9 cellular contexts compared by ENCODE assay signal in the genomic region with DNA sequence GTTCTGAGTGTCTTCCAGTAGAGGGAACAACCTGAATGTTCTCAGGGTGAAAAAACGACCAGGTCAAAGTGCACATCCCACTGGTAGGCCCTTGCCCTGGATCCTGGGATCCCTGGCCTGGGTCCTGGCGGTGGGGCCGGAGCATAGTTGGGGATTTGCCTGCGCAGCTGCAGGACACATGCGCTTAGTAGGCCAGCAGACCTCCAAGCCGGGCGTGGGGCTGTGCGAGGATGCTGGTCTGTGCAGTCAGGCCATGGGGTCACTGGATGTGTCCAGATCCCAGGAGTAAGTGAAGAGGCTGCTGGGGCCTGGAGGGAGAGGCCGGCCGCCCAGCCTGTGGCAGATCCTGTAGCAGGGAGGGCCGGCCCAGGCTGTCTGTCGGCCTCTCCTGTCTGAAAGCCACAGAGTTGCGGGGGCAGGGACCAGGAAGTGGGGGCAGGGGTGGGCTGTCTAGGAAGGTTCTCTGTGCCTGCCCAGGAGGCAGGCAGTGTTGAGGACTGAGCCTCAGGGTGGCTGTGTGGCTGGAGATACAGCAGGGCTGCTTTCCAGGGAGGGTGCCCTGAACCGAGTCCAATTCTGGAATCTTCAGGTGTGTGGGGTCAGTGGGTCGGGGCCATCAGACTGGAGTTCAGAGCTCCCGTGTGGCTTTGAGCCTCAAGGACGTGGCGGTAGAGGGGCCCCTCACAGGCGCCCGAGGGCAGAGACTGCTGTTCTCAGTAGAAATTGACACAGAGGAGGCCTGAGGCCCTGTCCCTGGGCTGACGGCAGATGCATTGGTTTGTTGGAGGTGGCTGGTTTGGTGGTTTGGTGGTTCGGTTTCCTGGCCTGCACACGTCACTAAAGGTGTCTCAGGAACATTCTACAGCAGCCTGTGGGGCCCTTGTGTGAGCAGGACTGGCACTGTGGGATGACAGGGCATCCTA. TPM values are rescaled to one million over a fixed set of nuclear protein-coding genes. Genes with fewer than 3 reads are reported as not detected.
A peak's percentile ranks its signal among the peaks of the same experiment; 100 is the strongest.
DNase-seq lines count a peak whose midpoint lies in the region; ATAC-seq and TF ChIP-seq lines count a peak whose summit lies in the region.
"Had no signal": no experiment of that assay in that cellular context is flagged by ENCODE, and none has a peak within 500 bp of the region (broad histone marks: within the 10 kb centered on the region; RNA-seq: fewer than 3 reads in every experiment).

No MANE protein-coding gene starts in this region.

- H3K9me3 ChIP-seq in neutrophil, result no peaks in the 10 kb centered on the region

- H3K27ac Mint-ChIP-seq in activated naive CD4-positive, alpha-beta T cell treated with anti-CD3 and anti-CD28 coated beads, Interleukin-2, amount 50 U/mL, for 24 hours, result peak overlapping the region; percentile 97

- H3K4me3 ChIP-seq in neutrophil (ENCODE audit: low read depth in 1 of 2, low read length in 1 of 2), result no peak overlapping the region

- peaks cover 28% of the 10 kb centered on the region in 2 experiments for H3K4me1 ChIP-seq in neutrophil (ENCODE audit: control insufficient read depth in 1 of 2, insufficient read depth in 1 of 2, low read depth in 1 of 2, low read length in 1 of 2)

- no peaks in the 10 kb centered on the region for H3K36me3 Mint-ChIP-seq in activated naive CD4-positive, alpha-beta T cell treated with anti-CD3 and anti-CD28 coated beads, Interleukin-2, amount 50 U/mL, for 24 hours

- peaks cover 26% of the 10 kb centered on the region for H3K4me1 Mint-ChIP-seq in activated naive CD4-positive, alpha-beta T cell treated with anti-CD3 and anti-CD28 coated beads, Interleukin-2, amount 50 U/mL, for 24 hours

- DNase-seq in CD1c-positive myeloid dendritic cell (ENCODE audit: extremely low spot score), result peak; percentile 31
- peak in 4 of 5 experiments; percentile 40 to 94 (median 64) for DNase-seq in T-helper 2 cell
- no peak for DNase-seq in HT-29 (ENCODE audit: low spot score)
- DNase-seq in GM13976 (ENCODE audit: low spot score), result no peak
- DNase-seq: NCI-H187 treated with DMSO at 0.1 percent for 48 hours had no signal

- no peaks in the 10 kb centered on the region for H3K27me3 ChIP-seq in neutrophil

- H3K27ac ChIP-seq in neutrophil, result peak overlapping the region; percentile 16

- in situ Hi-C loops in GM13976 (cut with MboI; ENCODE audit: low sequenced_read_pairs, unreplicated experiment), result no loop called here

- H3K27me3 Mint-ChIP-seq in activated naive CD4-positive, alpha-beta T cell treated with anti-CD3 and anti-CD28 coated beads, Interleukin-2, amount 50 U/mL, for 24 hours, result no peaks in the 10 kb centered on the region

- peak overlapping the region; percentile 77 for H3K4me3 Mint-ChIP-seq in activated naive CD4-positive, alpha-beta T cell treated with anti-CD3 and anti-CD28 coated beads, Interleukin-2, amount 50 U/mL, for 24 hours

- TF ChIP-seq CTCF in neutrophil (IDR thresholded peaks at IDR 0.05), result no peak
- no peak for TF ChIP-seq CTCF in GM13976 (IDR thresholded peaks at IDR 0.05; ENCODE audit: borderline replicate concordance, control extremely low read depth, extremely low read depth, insufficient read depth, missing control alignments)

- peaks cover 85% of the 10 kb centered on the region for H3K36me3 ChIP-seq in neutrophil

- no peak for ATAC-seq in HG02870 (IDR thresholded peaks at IDR 0.05; ENCODE audit: unreplicated experiment)
- ATAC-seq in HG02938 (IDR thresholded peaks at IDR 0.05; ENCODE audit: unreplicated experiment), result no peak

- no peaks in the 10 kb centered on the region for H3K9me3 Mint-ChIP-seq in activated naive CD4-positive, alpha-beta T cell treated with anti-CD3 and anti-CD28 coated beads, Interleukin-2, amount 50 U/mL, for 24 hours

RNA-seq across cellular contexts. Expression of a gene that starts 17.2 kb away (rescaled TPM):
- 81.9 and 82.4 TPM in 2 replicates for total RNA-seq in HT-29 (2014; rRNA removed; shearing (Covaris generic))

RNA-seq across cellular contexts. Expression of a gene that starts 51.5 kb away (rescaled TPM):
- 27.4 and 31.3 TPM in 2 replicates for total RNA-seq in HT-29 (2014; rRNA removed; shearing (Covaris generic))

RNA-seq across cellular contexts. Expression of a gene that starts 57.9 kb away (rescaled TPM):
- total RNA-seq in HT-29 (2014; rRNA removed; shearing (Covaris generic)), result 27.2 and 29.7 TPM in 2 replicates

RNA-seq across cellular contexts. Expression of a gene that starts 58.2 kb away (rescaled TPM):
- 2.5 and 5.8 TPM in 2 replicates for total RNA-seq in HT-29 (2014; rRNA removed; shearing (Covaris generic))

Comparison
In these comparisons a context has a peak if more than half of its experiments do, and no peak if none do; other contexts are left out.
1. DNase-seq: peak in CD1c-positive myeloid dendritic cell (single experiment) and T-helper 2 cell (4 of 5); none in HT-29 (single experiment) and GM13976 (single experiment).